9 cellular contexts compared by ENCODE assay signal in the genomic region with DNA sequence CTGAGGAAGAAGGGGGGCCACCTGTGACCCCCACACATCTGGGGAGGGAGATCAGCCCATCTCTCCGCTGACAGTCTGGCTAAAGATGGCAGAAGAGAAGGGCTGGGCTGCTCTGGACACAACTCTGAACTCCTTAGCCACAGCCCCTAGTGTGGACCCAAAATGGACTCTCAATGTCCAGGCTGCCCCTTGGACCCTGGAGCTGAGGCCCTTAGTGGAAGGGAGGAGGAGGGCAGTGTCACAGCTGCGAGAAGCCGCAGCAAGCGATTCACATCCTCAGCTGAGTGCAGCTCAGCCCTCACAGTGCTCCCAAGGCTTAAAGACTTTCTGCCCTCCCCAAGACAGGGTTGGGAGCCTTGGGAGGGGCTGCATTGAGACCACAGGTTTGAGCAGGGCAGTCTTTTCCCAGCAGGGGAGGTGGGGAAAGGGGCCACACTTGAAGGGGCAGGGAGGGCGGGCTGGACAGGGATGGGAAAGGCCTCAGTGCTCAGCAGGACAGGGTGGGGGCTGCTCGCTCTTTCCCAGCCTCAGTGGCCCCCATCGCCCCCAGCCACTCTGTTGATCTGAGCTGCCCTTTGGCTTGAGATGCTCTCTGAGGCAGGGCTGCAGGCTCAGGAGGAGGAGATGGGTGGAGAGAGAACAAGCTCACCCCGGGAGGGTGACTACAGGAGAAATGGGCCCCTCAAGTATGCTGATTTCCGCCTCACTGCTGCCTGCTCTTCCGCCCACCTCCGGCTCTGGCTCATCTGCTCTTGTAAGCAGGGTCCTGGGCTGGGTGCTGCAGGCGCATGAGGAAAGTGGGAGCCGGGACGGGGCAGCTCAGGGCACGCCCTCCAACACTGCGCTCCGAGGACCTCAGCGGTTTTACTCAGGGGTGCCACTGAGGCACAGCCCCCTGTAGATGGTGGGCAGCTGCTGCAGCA. TPM values are rescaled to one million over a fixed set of nuclear protein-coding genes. Genes with fewer than 3 reads are reported as not detected.
DNase-seq lines count a peak whose midpoint lies in the region; ATAC-seq and TF ChIP-seq lines count a peak whose summit lies in the region.
"Had no signal": no experiment of that assay in that cellular context is flagged by ENCODE, and none has a peak within 500 bp of the region (broad histone marks: within the 10 kb centered on the region; RNA-seq: fewer than 3 reads in every experiment).

No MANE protein-coding gene starts in this region.

- H3K9me3 ChIP-seq in smooth muscle cell (replicated peaks; ENCODE audit: low read depth), result no peaks in the 10 kb centered on the region

- DNase-seq in activated B cell treated with CpG ODN at 0.5 μM for 24 hours, result no peak
- DNase-seq in glutamatergic neuron, result no peak
- no peak for DNase-seq in smooth muscle cell (lab: John Stamatoyannopoulos, UW; ENCODE audit: unreplicated experiment)
- no peak for DNase-seq in activated CD4-positive, CD25-positive, alpha-beta regulatory T cell treated with anti-CD3 and anti-CD28 coated beads, Interleukin-2, amount 50 U/mL, for 72 hours
- DNase-seq: NCI-H2081 treated with DMSO at 0.1 percent for 48 hours had no signal

- H3K4me1 Mint-ChIP-seq in activated B cell treated with CpG ODN at 0.5 μM for 24 hours (peaks cover 25% of the 10 kb centered on the region), glutamatergic neuron (ENCODE audit: low read depth, unreplicated experiment) (peaks cover 29% of the 10 kb centered on the region)

- peak overlapping the region; percentile 62 for H3K27ac ChIP-seq in smooth muscle cell (ENCODE audit: low read depth)

- H3K4me3 Mint-ChIP-seq in activated B cell treated with CpG ODN at 0.5 μM for 24 hours, result no peak overlapping the region
- H3K4me3 Mint-ChIP-seq in glutamatergic neuron (ENCODE audit: unreplicated experiment), result peak overlapping the region; percentile 16

- no peaks in the 10 kb centered on the region for H3K36me3 ChIP-seq in smooth muscle cell (ENCODE audit: low read depth)

- H3K9me3 Mint-ChIP-seq in activated B cell treated with CpG ODN at 0.5 μM for 24 hours, result no peaks in the 10 kb centered on the region
- H3K9me3 Mint-ChIP-seq in glutamatergic neuron (ENCODE audit: unreplicated experiment), result peaks cover 8% of the 10 kb centered on the region

- CTCF ChIA-PET in activated B cell treated with CpG ODN at 0.5 μM for 24 hours (lab: Charles Lee), result interaction anchor here (0.9 kb wide), 1 partner anchor 35 kb away, joined by 3 read pairs; no protein-coding TSS in a partner anchor

- H3K27me3 ChIP-seq in smooth muscle cell (ENCODE audit: low read depth), result no peaks in the 10 kb centered on the region

- peaks cover 20% of the 10 kb centered on the region for H3F3A ChIP-seq in smooth muscle cell (ENCODE audit: low read depth)

- TF ChIP-seq CTCF in activated B cell treated with CpG ODN at 0.5 μM for 24 hours (IDR thresholded peaks at IDR 0.05) (no peak), glutamatergic neuron (IDR thresholded peaks at IDR 0.05; ENCODE audit: partially characterized antibody, unreplicated experiment) (no peak), smooth muscle cell (IDR thresholded peaks at IDR 0.05; ENCODE audit: borderline replicate concordance, insufficient read depth, poor library complexity, severe bottlenecking) (no peak)

- H3K4me2 ChIP-seq in smooth muscle cell, result peak overlapping the region; percentile 77

- H2AFZ ChIP-seq in smooth muscle cell (ENCODE audit: low read depth), result no peak overlapping the region

- H3K36me3 Mint-ChIP-seq in activated B cell treated with CpG ODN at 0.5 μM for 24 hours (ENCODE audit: low read depth) (peaks cover 39% of the 10 kb centered on the region), glutamatergic neuron (ENCODE audit: unreplicated experiment) (peaks cover 5% of the 10 kb centered on the region)

- no peak overlapping the region for H3K9ac ChIP-seq in smooth muscle cell (ENCODE audit: low read depth)

- H4K20me1 ChIP-seq in smooth muscle cell (ENCODE audit: low read depth), result peaks cover 11% of the 10 kb centered on the region

- intact Hi-C loops in activated B cell treated with CpG ODN at 0.5 μM for 24 hours (cut with micrococcal nuclease), result loop anchor here (2.0 kb wide), 1 partner anchor 64 kb away; a partner anchor contains a TSS

- no peak overlapping the region for H3K4me3 ChIP-seq in smooth muscle cell

- POLR2A ChIA-PET in activated B cell treated with CpG ODN at 0.5 μM for 24 hours (lab: Charles Lee), result no interaction called here

- H3K27me3 Mint-ChIP-seq in activated B cell treated with CpG ODN at 0.5 μM for 24 hours (no peaks in the 10 kb centered on the region), glutamatergic neuron (ENCODE audit: unreplicated experiment) (peaks cover 6% of the 10 kb centered on the region)

- H3K79me2 ChIP-seq in smooth muscle cell (ENCODE audit: low read depth), result no peaks in the 10 kb centered on the region

- H3K4me1 ChIP-seq in smooth muscle cell (ENCODE audit: low read depth), result peaks cover 12% of the 10 kb centered on the region

- 82% methylated on average over 18 of the region's 18 CpGs for WGBS in smooth muscle cell (ENCODE audit: low lambda C conversion rate)

- H3K27ac Mint-ChIP-seq in activated B cell treated with CpG ODN at 0.5 μM for 24 hours, result peak overlapping the region; percentile 46
- no peak overlapping the region for H3K27ac Mint-ChIP-seq in glutamatergic neuron (ENCODE audit: unreplicated experiment)

- ATAC-seq in HG02642 (IDR thresholded peaks at IDR 0.05; ENCODE audit: poor library complexity, unreplicated experiment) (peak; percentile 1), activated B cell treated with CpG ODN at 0.5 μM for 24 hours (ENCODE audit: low read depth) (no peak), HG03045 (IDR thresholded peaks at IDR 0.05; ENCODE audit: unreplicated experiment) (no peak), GM21360 (IDR thresholded peaks at IDR 0.05; ENCODE audit: unreplicated experiment) (no peak), HG03175 (IDR thresholded peaks at IDR 0.05; ENCODE audit: unreplicated experiment) (no peak)

RNA-seq across cellular contexts. Expression of a gene that starts 50.9 kb away (rescaled TPM):
- total RNA-seq in activated B cell treated with CpG ODN at 0.5 μM for 24 hours, result 0.81 and 1.4 TPM in 2 replicates
- 36.2 TPM for total RNA-seq in glutamatergic neuron (ENCODE audit: unreplicated experiment)
- total RNA-seq in smooth muscle cell, result 19.5 and 27.1 TPM in 2 replicates
- polyA plus RNA-seq in smooth muscle cell, result 4.2 and 8.7 TPM in 2 replicates
